ENCODE assay signal across 25 cellular contexts in genomic region chr16:79099701-79100100, GRCh38.
DNase-seq lines count a peak whose midpoint lies in the region; FAIRE-seq and TF ChIP-seq lines count a peak whose summit lies in the region.
"Had no signal": no experiment of that assay in that cellular context is flagged by ENCODE, and none has a peak within 500 bp of the region (broad histone marks: within the 10 kb centered on the region; RNA-seq: fewer than 3 reads in every experiment).

No MANE protein-coding gene starts in this region.

- H3K36me3 ChIP-seq in bronchial epithelial cell (ENCODE audit: control insufficient read depth, insufficient read depth, low read length): no peaks in the 10 kb centered on the region

- TF ChIP-seq POLR2A in NB4 (IDR thresholded peaks at IDR 0.05; ENCODE audit: extremely low read depth, insufficient read length): no peak

- no peaks in the 10 kb centered on the region for H3K36me3 Mint-ChIP-seq in activated T-cell treated with anti-CD3 and anti-CD28 coated beads, Interleukin-2, amount 50 U/mL, for 24 hours (ENCODE audit: low read depth)
- H3K36me3 Mint-ChIP-seq in progenitor cell of endocrine pancreas (ENCODE audit: insufficient read depth): no peaks in the 10 kb centered on the region

- H3K27ac Mint-ChIP-seq in activated T-cell treated with anti-CD3 and anti-CD28 coated beads, Interleukin-2, amount 50 U/mL, for 24 hours: no peak overlapping the region
- H3K27ac Mint-ChIP-seq in progenitor cell of endocrine pancreas: no peak overlapping the region
- H3K27ac Mint-ChIP-seq: CD8-positive, alpha-beta memory T cell had no signal

- H3K27me3 Mint-ChIP-seq in activated T-cell treated with anti-CD3 and anti-CD28 coated beads, Interleukin-2, amount 50 U/mL, for 24 hours: no peaks in the 10 kb centered on the region
- H3K27me3 Mint-ChIP-seq in progenitor cell of endocrine pancreas: peaks cover 35% of the 10 kb centered on the region

- TF ChIP-seq CTCF in NB4 (IDR thresholded peaks at IDR 0.05; ENCODE audit: low read depth, low read length) (no peak), bronchial epithelial cell (IDR thresholded peaks at IDR 0.05; ENCODE audit: insufficient read depth, low read length, severe bottlenecking) (no peak), progenitor cell of endocrine pancreas (IDR thresholded peaks at IDR 0.05; ENCODE audit: unreplicated experiment) (no peak)

- no peaks in the 10 kb centered on the region for H3K9me3 Mint-ChIP-seq in activated T-cell treated with anti-CD3 and anti-CD28 coated beads, Interleukin-2, amount 50 U/mL, for 24 hours
- no peaks in the 10 kb centered on the region for H3K9me3 Mint-ChIP-seq in progenitor cell of endocrine pancreas (ENCODE audit: low read depth)
- H3K9me3 Mint-ChIP-seq: CD8-positive, alpha-beta memory T cell had no signal

- peaks cover 18% of the 10 kb centered on the region for H3K4me1 Mint-ChIP-seq in activated T-cell treated with anti-CD3 and anti-CD28 coated beads, Interleukin-2, amount 50 U/mL, for 24 hours (ENCODE audit: low read depth)
- H3K4me1 Mint-ChIP-seq in progenitor cell of endocrine pancreas (ENCODE audit: low read depth): peaks cover 3% of the 10 kb centered on the region

- H3K4me3 Mint-ChIP-seq in activated T-cell treated with anti-CD3 and anti-CD28 coated beads, Interleukin-2, amount 50 U/mL, for 24 hours: no peak overlapping the region
- no peak overlapping the region for H3K4me3 Mint-ChIP-seq in progenitor cell of endocrine pancreas (ENCODE audit: low read depth)
- H3K4me3 Mint-ChIP-seq: CD14-positive monocyte; CD8-positive, alpha-beta memory T cell had no signal

- H3K4me3 ChIP-seq in NB4 (ENCODE audit: low read depth, low read length) (no peak overlapping the region), bronchial epithelial cell (ENCODE audit: low read depth, low read length) (no peak overlapping the region)

- FAIRE-seq in bronchial epithelial cell (lab: Jason Lieb, UNC): no peak
- FAIRE-seq: GM12892, HepG2 had no signal

- peak; percentile 27 for DNase-seq in SKM-1 treated with dmso at 0.1 percent for 144 hours (lab: John Stamatoyannopoulos, UW; ENCODE audit: unreplicated experiment)
- no peak for DNase-seq in SKM-1 (lab: John Stamatoyannopoulos, UW; ENCODE audit: unreplicated experiment)
- DNase-seq in NB4 (ENCODE audit: low read depth): peak; percentile 28
- peak; percentile 33 for DNase-seq in bronchial epithelial cell (ENCODE audit: low read depth)
- DNase-seq in effector CD4-positive, alpha-beta T cell: no peak
- no peak for DNase-seq in activated T-cell treated with anti-CD3 and anti-CD28 coated beads, Interleukin-2, amount 50 U/mL, for 24 hours
- DNase-seq in progenitor cell of endocrine pancreas (ENCODE audit: low spot score, unreplicated experiment): no peak
- DNase-seq: CD8-positive, alpha-beta memory T cell; DMS 273 treated with DMSO at 0.1 percent for 48 hours; DND-41; H7; Karpas-422; NCI-H1048; NCI-H1694; NCI-H2029 treated with DMSO at 0.1 percent for 48 hours; NCI-H446; NCI-H526; NCI-H82; NK-92 treated with Interleukin-12 subunit alpha and Interleukin-12 subunit beta, amount 100 ng/mL, for 24 hours; PC-3; SK-N-SH; T-helper 2 cell had no signal

- H3K27me3 ChIP-seq in bronchial epithelial cell (ENCODE audit: control insufficient read depth, insufficient read depth, low read length): peaks cover 3% of the 10 kb centered on the region

Comparison
In these comparisons a context has a peak if more than half of its experiments do, and no peak if none do; other contexts are left out.
1. DNase-seq: peak in SKM-1 treated with dmso at 0.1 percent for 144 hours (single experiment), NB4 (single experiment) and bronchial epithelial cell (single experiment); none in SKM-1 (single experiment), effector CD4-positive, alpha-beta T cell (single experiment), activated T-cell treated with anti-CD3 and anti-CD28 coated beads, Interleukin-2, amount 50 U/mL, for 24 hours (single experiment) and progenitor cell of endocrine pancreas (single experiment).